ENCODE assay signal across 16 cellular contexts in the genomic region with DNA sequence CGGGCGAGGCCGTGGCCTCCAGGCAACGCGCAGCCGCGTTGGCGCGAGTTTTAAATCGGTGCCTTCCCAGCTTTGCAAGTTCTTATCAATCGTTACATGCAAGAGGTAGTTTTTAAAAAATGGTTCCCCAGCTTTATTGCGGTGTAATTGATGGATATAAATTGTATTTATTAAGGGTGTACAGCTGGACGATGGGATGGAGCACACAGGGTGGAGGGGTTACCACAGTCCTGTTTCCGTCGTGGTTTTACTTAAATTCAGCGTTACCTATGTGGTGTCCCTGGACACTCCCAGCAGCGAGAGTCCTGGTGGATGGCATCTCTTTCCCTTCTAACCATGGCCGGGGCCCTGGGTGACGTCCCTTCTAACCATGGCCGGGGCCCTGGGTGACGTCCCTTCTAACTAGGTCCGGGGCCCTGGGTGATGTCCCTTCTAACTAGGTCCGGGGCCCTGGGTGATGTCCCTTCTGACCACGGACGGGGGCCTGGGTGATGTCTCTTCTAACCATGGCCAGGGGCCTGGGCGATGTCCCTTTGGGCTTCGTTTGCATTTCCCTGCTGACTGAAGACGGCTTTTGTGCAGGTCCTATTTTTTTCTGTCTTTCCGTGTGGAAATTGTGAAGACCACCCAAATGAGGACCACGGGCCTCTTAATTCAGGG.
A peak's percentile ranks its signal among the peaks of the same experiment; 100 is the strongest.
DNase-seq lines count a peak whose midpoint lies in the region; ATAC-seq and TF ChIP-seq lines count a peak whose summit lies in the region.
"Had no signal": no experiment of that assay in that cellular context is flagged by ENCODE, and none has a peak within 500 bp of the region (broad histone marks: within the 10 kb centered on the region; RNA-seq: fewer than 3 reads in every experiment).

No MANE protein-coding gene starts in this region.

- ATAC-seq in naive thymus-derived CD4-positive, alpha-beta T cell = no peak
- ATAC-seq: K562 had no signal

- CTCF ChIA-PET in naive thymus-derived CD4-positive, alpha-beta T cell (lab: Charles Lee) = no interaction called here

- in situ Hi-C loops in transverse colon (cut with MboI; ENCODE audit: low pct_ligation_motif_present in 1 of 4, low pct_unique_long_range_greater_than_20kb in 1 of 4, low sequenced_read_pairs in 3 of 4) = no loop called here

- H3K9me3 Mint-ChIP-seq in nephron = no peaks in the 10 kb centered on the region
- H3K9me3 Mint-ChIP-seq in naive thymus-derived CD4-positive, alpha-beta T cell = peaks cover 0 to 2% (median 0%) of the 10 kb centered on the region in 11 donors

- peak overlapping the region; percentile 17 to 34 (median 30) for H3K4me3 Mint-ChIP-seq in nephron
- H3K4me3 Mint-ChIP-seq in naive thymus-derived CD4-positive, alpha-beta T cell = peak overlapping the region in 4 of 10 donors; percentile 14 to 55 (median 39)

- H3K36me3 Mint-ChIP-seq in nephron (ENCODE audit: low read depth) = no peaks in the 10 kb centered on the region
- no peaks in the 10 kb centered on the region for H3K36me3 Mint-ChIP-seq in naive thymus-derived CD4-positive, alpha-beta T cell

- TF ChIP-seq POLR2A in esophagus muscularis mucosa (IDR thresholded peaks at IDR 0.05; ENCODE audit: low read depth) = no peak
- TF ChIP-seq POLR2A in transverse colon (IDR thresholded peaks at IDR 0.05) = no peak

- peaks cover 0 to 7% (median 1%) of the 10 kb centered on the region in 4 donors for H3K9me3 ChIP-seq in esophagus muscularis mucosa
- no peaks in the 10 kb centered on the region for H3K9me3 ChIP-seq in transverse colon
- no peaks in the 10 kb centered on the region for H3K9me3 ChIP-seq in naive thymus-derived CD4-positive, alpha-beta T cell (ENCODE audit: control insufficient read depth in 2 of 3, low read length in 3 of 3)

- H3K4me1 ChIP-seq in esophagus muscularis mucosa = peaks cover 8 to 14% (median 13%) of the 10 kb centered on the region in 4 donors
- peaks cover 0 to 11% (median 8%) of the 10 kb centered on the region in 4 donors for H3K4me1 ChIP-seq in transverse colon
- H3K4me1 ChIP-seq in naive thymus-derived CD4-positive, alpha-beta T cell (ENCODE audit: control insufficient read depth in 2 of 2, insufficient read depth in 2 of 2, low read length in 2 of 2) = no peaks in the 10 kb centered on the region

- WGBS in esophagus muscularis mucosa = 59% methylated on average over 20 of the region's 30 CpGs
- WGBS in transverse colon (ENCODE audit: low coverage in 1 of 2), 2 donors = 41 to 57% methylated on average over 6 to 30 of the region's 30 CpGs

- H3K27me3 ChIP-seq in esophagus muscularis mucosa = peaks cover 0 to 58% (median 13%) of the 10 kb centered on the region in 4 donors
- H3K27me3 ChIP-seq in transverse colon = peaks cover 54% of the 10 kb centered on the region
- no peaks in the 10 kb centered on the region for H3K27me3 ChIP-seq in naive thymus-derived CD4-positive, alpha-beta T cell (ENCODE audit: control insufficient read depth in 2 of 2, insufficient read depth in 2 of 2, low read length in 2 of 2)

- H3K27me3 Mint-ChIP-seq in nephron (ENCODE audit: low read depth) = peaks cover 54% of the 10 kb centered on the region
- peaks cover 37 to 63% (median 42%) of the 10 kb centered on the region in 5 donors for H3K27me3 Mint-ChIP-seq in naive thymus-derived CD4-positive, alpha-beta T cell

- TF ChIP-seq CTCF in esophagus muscularis mucosa (IDR thresholded peaks at IDR 0.05) (no peak), nephron (IDR thresholded peaks at IDR 0.05; ENCODE audit: unreplicated experiment in 3 of 3) (no peak), transverse colon (IDR thresholded peaks at IDR 0.05) (no peak)

- POLR2A ChIA-PET in naive thymus-derived CD4-positive, alpha-beta T cell (lab: Charles Lee) = no interaction called here

- H3K27ac Mint-ChIP-seq in nephron = no peak overlapping the region
- no peak overlapping the region for H3K27ac Mint-ChIP-seq in naive thymus-derived CD4-positive, alpha-beta T cell

- H3K4me1 Mint-ChIP-seq in nephron = peaks cover 5% of the 10 kb centered on the region
- H3K4me1 Mint-ChIP-seq in naive thymus-derived CD4-positive, alpha-beta T cell = peaks cover 0 to 9% (median 3%) of the 10 kb centered on the region in 7 donors

- H3K36me3 ChIP-seq in esophagus muscularis mucosa (no peaks in the 10 kb centered on the region), transverse colon (no peaks in the 10 kb centered on the region)
- no peaks in the 10 kb centered on the region for H3K36me3 ChIP-seq in naive thymus-derived CD4-positive, alpha-beta T cell (ENCODE audit: control insufficient read depth in 2 of 3, insufficient read depth in 3 of 3, low read length in 3 of 3)

- DNase-seq in DMS 273 (lab: John Stamatoyannopoulos, UW; ENCODE audit: unreplicated experiment) = peak; percentile 51
- DNase-seq in DMS 273 treated with DMSO at 0.1 percent for 48 hours (lab: John Stamatoyannopoulos, UW) = no peak
- DNase-seq in esophagus muscularis mucosa (ENCODE audit: extremely low spot score) = no peak
- no peak for DNase-seq in transverse colon
- DNase-seq in COR-L47 (lab: John Stamatoyannopoulos, UW) = no peak
- DNase-seq in naive thymus-derived CD4-positive, alpha-beta T cell = no peak
- DNase-seq in NCI-H1694 (lab: John Stamatoyannopoulos, UW) = no peak
- DNase-seq: activated T-cell treated with anti-CD3 and anti-CD28 coated beads for 4 hours; kidney; NCI-H187; NCI-H774; stimulated activated CD4-positive, alpha-beta T cell treated with anti-CD3 and anti-CD28 coated beads, Interleukin-2, amount 100 ng/mL, for 48 hours; stimulated activated naive CD4-positive, alpha-beta T cell treated with Interleukin-2 at 50 U/mL for 16 hours had no signal

- intact Hi-C loops in esophagus muscularis mucosa (cut with DNase I) = no loop called here
- intact Hi-C loops in transverse colon (cut with DNase I; ENCODE audit: low total_unique reads) = no loop called here
- intact Hi-C loops in naive thymus-derived CD4-positive, alpha-beta T cell (cut with micrococcal nuclease) = no loop called here

- H3K4me3 ChIP-seq in esophagus muscularis mucosa (peak overlapping the region; percentile 45 to 55 (median 50)), transverse colon (peak overlapping the region in 3 of 4 donors; percentile 0 to 41 (median 30))
- no peak overlapping the region for H3K4me3 ChIP-seq in naive thymus-derived CD4-positive, alpha-beta T cell (ENCODE audit: low read length)
- H3K4me3 ChIP-seq: K562 had no signal

- TF ChIP-seq EP300 in esophagus muscularis mucosa (IDR thresholded peaks at IDR 0.05) (no peak), transverse colon (IDR thresholded peaks at IDR 0.05; ENCODE audit: low read depth) (no peak)

- H3K27ac ChIP-seq in esophagus muscularis mucosa (replicated peaks in 1 of 4) (no peak overlapping the region), transverse colon (no peak overlapping the region)
- H3K27ac ChIP-seq in naive thymus-derived CD4-positive, alpha-beta T cell (ENCODE audit: low read depth, low read length) = no peak overlapping the region
- H3K27ac ChIP-seq: 22Rv1 had no signal
